Comparison of ENCODE assay signal across 1 cellular context in genomic region chr18:77210249-77210648, GRCh38.
TF ChIP-seq lines count a peak whose summit lies in the region.

No MANE protein-coding gene starts in this region.

TF ChIP-seq in IMR-90, 13 proteins besides CTCF, POLR2A, EP300 and RAD21 (continued from another document):
- TF ChIP-seq MXI1 (IDR thresholded peaks at IDR 0.05; ENCODE audit: borderline replicate concordance, low read depth, low read length) (no peak), RFX5 (IDR thresholded peaks at IDR 0.05; ENCODE audit: low read depth, low read length) (no peak), CHD1 (IDR thresholded peaks at IDR 0.05; ENCODE audit: low read depth, low read length) (no peak), ELK1 (IDR thresholded peaks at IDR 0.05; ENCODE audit: borderline replicate concordance, low read depth, low read length) (no peak), SMC3 (IDR thresholded peaks at IDR 0.05; ENCODE audit: low read depth, low read length) (no peak), CEBPB (IDR thresholded peaks at IDR 0.05; ENCODE audit: low read depth, low read length) (no peak), FOS (IDR thresholded peaks at IDR 0.05; ENCODE audit: low read depth, low read length) (no peak), RCOR1 (IDR thresholded peaks at IDR 0.05; ENCODE audit: insufficient replicate concordance, low read length) (no peak), MAZ (IDR thresholded peaks at IDR 0.05; ENCODE audit: borderline replicate concordance, low read depth, low read length) (no peak)
